ENCODE assay signal across 1 cellular context in the genomic region with DNA sequence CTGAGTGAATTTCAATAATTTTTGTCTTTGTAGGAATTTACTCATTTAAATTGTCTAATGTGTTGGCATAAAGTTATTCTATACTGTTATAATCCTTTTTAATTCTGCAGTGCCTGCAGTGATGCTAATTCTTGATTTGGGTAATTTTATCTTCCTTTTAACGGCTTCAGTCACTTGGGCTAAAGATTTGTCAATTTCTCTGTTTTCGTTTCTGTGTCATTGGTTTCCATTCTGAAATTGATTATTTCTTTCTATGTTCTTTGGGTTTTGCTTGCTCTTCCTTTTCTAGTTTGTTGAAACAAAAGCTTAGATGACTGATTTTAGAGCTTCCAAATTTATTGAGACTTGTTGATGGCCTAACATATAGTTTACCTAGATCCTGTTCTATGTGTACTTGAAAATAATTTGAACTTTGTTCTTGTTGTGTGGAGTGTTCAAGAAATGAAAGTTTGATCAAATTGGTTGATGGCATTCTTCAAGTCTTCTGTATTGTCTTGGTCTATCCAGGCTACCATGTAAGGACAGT.
TF ChIP-seq lines count a peak whose summit lies in the region.

No MANE protein-coding gene starts in this region.

TF ChIP-seq in IMR-90, 13 proteins besides CTCF, POLR2A, EP300 and RAD21 (continued from another document):
- TF ChIP-seq, protein P1, sequence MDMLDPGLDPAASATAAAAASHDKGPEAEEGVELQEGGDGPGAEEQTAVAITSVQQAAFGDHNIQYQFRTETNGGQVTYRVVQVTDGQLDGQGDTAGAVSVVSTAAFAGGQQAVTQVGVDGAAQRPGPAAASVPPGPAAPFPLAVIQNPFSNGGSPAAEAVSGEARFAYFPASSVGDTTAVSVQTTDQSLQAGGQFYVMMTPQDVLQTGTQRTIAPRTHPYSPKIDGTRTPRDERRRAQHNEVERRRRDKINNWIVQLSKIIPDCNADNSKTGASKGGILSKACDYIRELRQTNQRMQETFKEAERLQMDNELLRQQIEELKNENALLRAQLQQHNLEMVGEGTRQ (IDR thresholded peaks at IDR 0.05; ENCODE audit: low read depth, low read length): no peak
- TF ChIP-seq MXI1 (IDR thresholded peaks at IDR 0.05; ENCODE audit: borderline replicate concordance, low read depth, low read length): no peak
- no peak for TF ChIP-seq RCOR1 (IDR thresholded peaks at IDR 0.05; ENCODE audit: insufficient replicate concordance, low read length)
- no peak for TF ChIP-seq CEBPB (IDR thresholded peaks at IDR 0.05; ENCODE audit: low read depth, low read length)
- no peak for TF ChIP-seq NFE2L2 (IDR thresholded peaks at IDR 0.05; ENCODE audit: low read depth, low read length)
- TF ChIP-seq MAZ (IDR thresholded peaks at IDR 0.05; ENCODE audit: borderline replicate concordance, low read depth, low read length): no peak
- no peak for TF ChIP-seq BHLHE40 (IDR thresholded peaks at IDR 0.05; ENCODE audit: low read depth, low read length)
- TF ChIP-seq MAFK (IDR thresholded peaks at IDR 0.05; ENCODE audit: low read depth, low read length): no peak
- no peak for TF ChIP-seq FOS (IDR thresholded peaks at IDR 0.05; ENCODE audit: low read depth, low read length)
- no peak for TF ChIP-seq RFX5 (IDR thresholded peaks at IDR 0.05; ENCODE audit: low read depth, low read length)
- TF ChIP-seq, protein P2, sequence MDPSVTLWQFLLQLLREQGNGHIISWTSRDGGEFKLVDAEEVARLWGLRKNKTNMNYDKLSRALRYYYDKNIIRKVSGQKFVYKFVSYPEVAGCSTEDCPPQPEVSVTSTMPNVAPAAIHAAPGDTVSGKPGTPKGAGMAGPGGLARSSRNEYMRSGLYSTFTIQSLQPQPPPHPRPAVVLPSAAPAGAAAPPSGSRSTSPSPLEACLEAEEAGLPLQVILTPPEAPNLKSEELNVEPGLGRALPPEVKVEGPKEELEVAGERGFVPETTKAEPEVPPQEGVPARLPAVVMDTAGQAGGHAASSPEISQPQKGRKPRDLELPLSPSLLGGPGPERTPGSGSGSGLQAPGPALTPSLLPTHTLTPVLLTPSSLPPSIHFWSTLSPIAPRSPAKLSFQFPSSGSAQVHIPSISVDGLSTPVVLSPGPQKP (IDR thresholded peaks at IDR 0.05; ENCODE audit: borderline replicate concordance, low read depth, low read length): no peak
